Comparison of ENCODE assay signal across 33 cellular contexts in the genomic region with DNA sequence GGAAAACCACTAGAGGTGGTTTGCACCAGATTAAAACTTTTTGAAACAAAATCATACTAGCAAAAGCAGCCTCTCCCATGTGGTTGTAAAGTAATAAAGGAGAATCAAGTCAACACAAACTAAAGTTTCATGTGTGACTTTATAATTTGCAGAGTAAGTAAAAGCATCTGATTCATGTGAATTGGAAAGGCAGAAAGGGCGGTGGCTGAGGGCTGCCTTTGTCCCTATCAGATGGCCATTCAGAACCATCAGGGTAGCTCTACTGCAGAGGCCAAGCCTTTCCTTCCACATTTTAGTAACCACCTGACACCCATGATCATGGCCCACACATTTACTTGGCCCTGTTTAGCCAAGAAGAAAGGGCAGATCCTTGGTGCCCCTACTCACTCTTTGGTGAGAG. TPM values are rescaled to one million over a fixed set of nuclear protein-coding genes. Genes with fewer than 3 reads are reported as not detected.
"Had no signal": no experiment of that assay in that cellular context is flagged by ENCODE, and none has a peak within 500 bp of the region (broad histone marks: within the 10 kb centered on the region; RNA-seq: fewer than 3 reads in every experiment).

No MANE protein-coding gene starts in this region.

- H3K27ac ChIP-seq: breast epithelium, foreskin keratinocyte, parathyroid adenoma, psoas muscle, right atrium auricular region, spleen, thoracic aorta had no signal

- DNase-seq: activated CD4-positive, alpha-beta memory T cell treated with anti-CD3 and anti-CD28 coated beads, Interleukin-2, amount 10 ng/mL, durations not matched to agents 7 days and 5 days; activated CD4-positive, alpha-beta T cell treated with anti-CD3 and anti-CD28 coated beads for 1 hour; activated CD4-positive, alpha-beta T cell treated with anti-CD3 and anti-CD28 coated beads, Interleukin-2, amount 10 ng/mL, durations not matched to agents 7 days and 5 days; activated CD8-positive, alpha-beta memory T cell treated with anti-CD3 and anti-CD28 coated beads, Interleukin-2, amount 50 U/mL, for 48 hours; activated gamma-delta T cell treated with Interleukin-2 at 50 U/mL for 16 hours; activated naive CD8-positive, alpha-beta T cell treated with anti-CD3 and anti-CD28 coated beads, Interleukin-2, amount 50 U/mL, for 24 hours; activated T-cell treated with anti-CD3 and anti-CD28 coated beads, Interleukin-2, amount 50 U/mL, for 24 hours; central memory CD4-positive, alpha-beta T cell; endodermal cell; foreskin keratinocyte; islet precursor cell; left ventricle myocardium superior; naive thymus-derived CD8-positive, alpha-beta T cell; nucleus accumbens; psoas muscle; spleen; stimulated activated CD4-positive, alpha-beta T cell treated with anti-CD3 and anti-CD28 coated beads, Interleukin-2, amount 100 ng/mL, for 48 hours; T-helper 1 cell had no signal

- H3K27ac Mint-ChIP-seq: activated CD4-positive, alpha-beta memory T cell treated with anti-CD3 and anti-CD28 coated beads, Interleukin-2, amount 10 ng/mL, durations not matched to agents 7 days and 5 days; activated CD4-positive, alpha-beta T cell treated with anti-CD3 and anti-CD28 coated beads, Interleukin-2, amount 10 ng/mL, durations not matched to agents 7 days and 5 days; activated naive CD4-positive, alpha-beta T cell treated with anti-CD3 and anti-CD28 coated beads, Interleukin-2, amount 50 U/mL, for 24 hours; activated naive CD8-positive, alpha-beta T cell treated with anti-CD3 and anti-CD28 coated beads, Interleukin-2, amount 50 U/mL, for 24 hours; activated T-cell treated with anti-CD3 and anti-CD28 coated beads, Interleukin-2, amount 50 U/mL, for 24 hours; activated T-helper 17 cell treated with anti-CD3 and anti-CD28 coated beads, Interleukin-2, amount 50 U/mL, for 72 hours; dendritic cell treated with granulocyte-macrophage colony-stimulating factor and Interleukin-4, amounts not matched to agents 40 ng/mL and 50 ng/mL, for 4 days; endodermal cell; mesothelial cell of epicardium; stimulated activated naive CD8-positive, alpha-beta T cell treated with anti-CD3 and anti-CD28 coated beads, Interleukin-15, Interleukin-2, amounts not matched to agents 100 ng/mL and 50 ng/mL, for 24 hours; type B pancreatic cell had no signal

- H2AFZ ChIP-seq: parathyroid adenoma had no signal

- H3K9me3 ChIP-seq: breast epithelium, psoas muscle, right atrium auricular region, spleen, thoracic aorta had no signal

- H3K79me2 ChIP-seq: parathyroid adenoma had no signal

- H3K4me3 ChIP-seq: breast epithelium, psoas muscle, right atrium auricular region, spleen, thoracic aorta had no signal

- H3K9me3 Mint-ChIP-seq: activated CD4-positive, alpha-beta memory T cell treated with anti-CD3 and anti-CD28 coated beads, Interleukin-2, amount 10 ng/mL, durations not matched to agents 7 days and 5 days; activated CD4-positive, alpha-beta T cell treated with anti-CD3 and anti-CD28 coated beads, Interleukin-2, amount 10 ng/mL, durations not matched to agents 7 days and 5 days; activated naive CD4-positive, alpha-beta T cell treated with anti-CD3 and anti-CD28 coated beads, Interleukin-2, amount 50 U/mL, for 24 hours; activated naive CD8-positive, alpha-beta T cell treated with anti-CD3 and anti-CD28 coated beads, Interleukin-2, amount 50 U/mL, for 24 hours; activated T-cell treated with anti-CD3 and anti-CD28 coated beads, Interleukin-2, amount 50 U/mL, for 24 hours; activated T-helper 17 cell treated with anti-CD3 and anti-CD28 coated beads, Interleukin-2, amount 50 U/mL, for 72 hours; dendritic cell treated with granulocyte-macrophage colony-stimulating factor and Interleukin-4, amounts not matched to agents 40 ng/mL and 50 ng/mL, for 4 days; endodermal cell; mesothelial cell of epicardium; naive thymus-derived CD8-positive, alpha-beta T cell; neural crest cell; stimulated activated naive CD8-positive, alpha-beta T cell treated with anti-CD3 and anti-CD28 coated beads, Interleukin-15, Interleukin-2, amounts not matched to agents 100 ng/mL and 50 ng/mL, for 24 hours; type B pancreatic cell had no signal

- H3K4me3 Mint-ChIP-seq: activated CD4-positive, alpha-beta memory T cell treated with anti-CD3 and anti-CD28 coated beads, Interleukin-2, amount 10 ng/mL, durations not matched to agents 7 days and 5 days; activated CD4-positive, alpha-beta T cell treated with anti-CD3 and anti-CD28 coated beads, Interleukin-2, amount 10 ng/mL, durations not matched to agents 7 days and 5 days; activated naive CD4-positive, alpha-beta T cell treated with anti-CD3 and anti-CD28 coated beads, Interleukin-2, amount 50 U/mL, for 24 hours; activated naive CD8-positive, alpha-beta T cell treated with anti-CD3 and anti-CD28 coated beads, Interleukin-2, amount 50 U/mL, for 24 hours; activated T-cell treated with anti-CD3 and anti-CD28 coated beads, Interleukin-2, amount 50 U/mL, for 24 hours; activated T-helper 17 cell treated with anti-CD3 and anti-CD28 coated beads, Interleukin-2, amount 50 U/mL, for 72 hours; dendritic cell treated with granulocyte-macrophage colony-stimulating factor and Interleukin-4, amounts not matched to agents 40 ng/mL and 50 ng/mL, for 4 days; endodermal cell; mesothelial cell of epicardium; naive thymus-derived CD8-positive, alpha-beta T cell; neural crest cell; stimulated activated naive CD8-positive, alpha-beta T cell treated with anti-CD3 and anti-CD28 coated beads, Interleukin-15, Interleukin-2, amounts not matched to agents 100 ng/mL and 50 ng/mL, for 24 hours; type B pancreatic cell had no signal

- H3K9ac ChIP-seq: parathyroid adenoma had no signal

- H3K36me3 ChIP-seq: breast epithelium, thoracic aorta had no signal

- H3K4me1 Mint-ChIP-seq: activated CD4-positive, alpha-beta memory T cell treated with anti-CD3 and anti-CD28 coated beads, Interleukin-2, amount 10 ng/mL, durations not matched to agents 7 days and 5 days; activated CD4-positive, alpha-beta T cell treated with anti-CD3 and anti-CD28 coated beads, Interleukin-2, amount 10 ng/mL, durations not matched to agents 7 days and 5 days; activated naive CD4-positive, alpha-beta T cell treated with anti-CD3 and anti-CD28 coated beads, Interleukin-2, amount 50 U/mL, for 24 hours; activated naive CD8-positive, alpha-beta T cell treated with anti-CD3 and anti-CD28 coated beads, Interleukin-2, amount 50 U/mL, for 24 hours; activated T-helper 17 cell treated with anti-CD3 and anti-CD28 coated beads, Interleukin-2, amount 50 U/mL, for 72 hours; endodermal cell; naive thymus-derived CD8-positive, alpha-beta T cell had no signal

- ATAC-seq: activated naive CD8-positive, alpha-beta T cell treated with anti-CD3 and anti-CD28 coated beads, Interleukin-2, amount 50 U/mL, for 24 hours; activated T-helper 17 cell treated with anti-CD3 and anti-CD28 coated beads, Interleukin-2, amount 50 U/mL, for 72 hours; esophagus mucosa; foreskin keratinocyte; left ventricle myocardium superior; naive thymus-derived CD8-positive, alpha-beta T cell had no signal

- H3K4me1 ChIP-seq: breast epithelium, foreskin keratinocyte, parathyroid adenoma, right atrium auricular region, spleen had no signal

- H3K27me3 ChIP-seq: breast epithelium, foreskin keratinocyte, right atrium auricular region, spleen had no signal

- H3K27me3 Mint-ChIP-seq: activated CD4-positive, alpha-beta memory T cell treated with anti-CD3 and anti-CD28 coated beads, Interleukin-2, amount 10 ng/mL, durations not matched to agents 7 days and 5 days; activated CD4-positive, alpha-beta T cell treated with anti-CD3 and anti-CD28 coated beads, Interleukin-2, amount 10 ng/mL, durations not matched to agents 7 days and 5 days; activated naive CD4-positive, alpha-beta T cell treated with anti-CD3 and anti-CD28 coated beads, Interleukin-2, amount 50 U/mL, for 24 hours; activated naive CD8-positive, alpha-beta T cell treated with anti-CD3 and anti-CD28 coated beads, Interleukin-2, amount 50 U/mL, for 24 hours; activated T-cell treated with anti-CD3 and anti-CD28 coated beads, Interleukin-2, amount 50 U/mL, for 24 hours; activated T-helper 17 cell treated with anti-CD3 and anti-CD28 coated beads, Interleukin-2, amount 50 U/mL, for 72 hours; dendritic cell treated with granulocyte-macrophage colony-stimulating factor and Interleukin-4, amounts not matched to agents 40 ng/mL and 50 ng/mL, for 4 days; naive thymus-derived CD8-positive, alpha-beta T cell; stimulated activated naive CD8-positive, alpha-beta T cell treated with anti-CD3 and anti-CD28 coated beads, Interleukin-15, Interleukin-2, amounts not matched to agents 100 ng/mL and 50 ng/mL, for 24 hours; type B pancreatic cell had no signal

RNA-seq across cellular contexts. Expression of gene WNT16, which starts 15.7 kb away (rescaled TPM):
- total RNA-seq: activated CD4-positive, alpha-beta memory T cell treated with anti-CD3 and anti-CD28 coated beads, Interleukin-2, amount 10 ng/mL, durations not matched to agents 7 days and 5 days; activated CD4-positive, alpha-beta T cell treated with anti-CD3 and anti-CD28 coated beads, Interleukin-2, amount 10 ng/mL, durations not matched to agents 7 days and 5 days; activated T-helper 17 cell treated with anti-CD3 and anti-CD28 coated beads, Interleukin-2, amount 50 U/mL, for 72 hours; foreskin keratinocyte; glomerular endothelial cell; left ventricle myocardium superior; lung microvascular endothelial cell; neural crest cell; subcutaneous adipose tissue; thoracic aorta had no signal
- polyA plus RNA-seq: foreskin keratinocyte; naive thymus-derived CD8-positive, alpha-beta T cell; psoas muscle had no signal
